In genomic region chr15:29728418-29728817, GRCh38 we compare ENCODE assay signal across 19 cellular contexts.
A peak's percentile ranks its signal among the peaks of the same experiment; 100 is the strongest.
DNase-seq lines count a peak whose midpoint lies in the region; ATAC-seq, FAIRE-seq and TF ChIP-seq lines count a peak whose summit lies in the region.
"Had no signal": no experiment of that assay in that cellular context is flagged by ENCODE, and none has a peak within 500 bp of the region (broad histone marks: within the 10 kb centered on the region; RNA-seq: fewer than 3 reads in every experiment).

No MANE protein-coding gene starts in this region.

- peaks cover 5% of the 10 kb centered on the region for H3K27me3 Mint-ChIP-seq in endothelial cell (ENCODE audit: unreplicated experiment)
- no peaks in the 10 kb centered on the region for H3K27me3 Mint-ChIP-seq in osteocyte (ENCODE audit: unreplicated experiment)
- no peaks in the 10 kb centered on the region; the same call in 1 of the 2 replicates for H3K27me3 Mint-ChIP-seq in HFFc6 (ENCODE audit: insufficient read depth)

- no peaks in the 10 kb centered on the region for H3K27me3 ChIP-seq in right atrium auricular region
- H3K27me3 ChIP-seq in MG63 = no peaks in the 10 kb centered on the region
- H3K27me3 ChIP-seq: BLaER1 treated with 17β-estradiol and CSF1 and Interleukin-3, amounts not matched to agents 10 nM and 100 nM had no signal

- no peak overlapping the region for H3K27ac ChIP-seq in right atrium auricular region
- H3K27ac ChIP-seq: BLaER1 treated with 17β-estradiol and CSF1 and Interleukin-3, amounts not matched to agents 10 nM and 100 nM; GM23248; HL-60 had no signal

- ATAC-seq in Right ventricle myocardium superior (ENCODE audit: poor library complexity) = peak; percentile 52
- ATAC-seq: CD8-positive, alpha-beta T cell; GM12878 had no signal

- no peaks in the 10 kb centered on the region for H3K9me3 Mint-ChIP-seq in endothelial cell (ENCODE audit: unreplicated experiment)
- no peaks in the 10 kb centered on the region for H3K9me3 Mint-ChIP-seq in osteocyte (ENCODE audit: unreplicated experiment)
- H3K9me3 Mint-ChIP-seq in HFFc6 = 0 out of 2 replicates have a peak, but pooled peaks cover under 1% of the 10 kb centered on the region
- H3K9me3 Mint-ChIP-seq: CD8-positive, alpha-beta T cell had no signal

- intact Hi-C loops in Right ventricle myocardium superior (cut with DNase I) = no loop called here

- H3K9me3 ChIP-seq in right atrium auricular region = no peaks in the 10 kb centered on the region
- H3K9me3 ChIP-seq in MG63 = no peaks in the 10 kb centered on the region
- H3K9me3 ChIP-seq: HAP-1 had no signal

- H3K4me3 Mint-ChIP-seq in endothelial cell (ENCODE audit: unreplicated experiment) = peak overlapping the region; percentile 60
- no peak overlapping the region for H3K4me3 Mint-ChIP-seq in osteocyte (ENCODE audit: unreplicated experiment)
- H3K4me3 Mint-ChIP-seq in HFFc6 = no peak overlapping the region
- H3K4me3 Mint-ChIP-seq: B cell; CD8-positive, alpha-beta T cell; IgD-negative memory B cell had no signal

- H3K4me3 ChIP-seq in right atrium auricular region = no peak overlapping the region
- no peak overlapping the region for H3K4me3 ChIP-seq in MG63
- H3K4me3 ChIP-seq: BLaER1 treated with 17β-estradiol and CSF1 and Interleukin-3, amounts not matched to agents 10 nM and 100 nM; GM12878; GM23248; HAP-1 had no signal

- H3K4me1 ChIP-seq in right atrium auricular region = no peaks in the 10 kb centered on the region
- H3K4me1 ChIP-seq: BLaER1 treated with 17β-estradiol and CSF1 and Interleukin-3, amounts not matched to agents 10 nM and 100 nM; HAP-1 had no signal

- peaks cover 88% of the 10 kb centered on the region for H3K36me3 ChIP-seq in right atrium auricular region
- peaks cover 83% of the 10 kb centered on the region for H3K36me3 ChIP-seq in MG63
- H3K36me3 ChIP-seq: BLaER1 treated with 17β-estradiol and CSF1 and Interleukin-3, amounts not matched to agents 10 nM and 100 nM had no signal

- H3K36me3 Mint-ChIP-seq in endothelial cell (ENCODE audit: low read depth, unreplicated experiment) = peaks cover 72% of the 10 kb centered on the region
- peaks cover 59% of the 10 kb centered on the region for H3K36me3 Mint-ChIP-seq in osteocyte (ENCODE audit: unreplicated experiment)
- peaks cover 65% of the 10 kb centered on the region for H3K36me3 Mint-ChIP-seq in HFFc6 (ENCODE audit: low read depth)
- H3K36me3 Mint-ChIP-seq: CD8-positive, alpha-beta T cell had no signal

- FAIRE-seq in GM19239 (lab: Jason Lieb, UNC) = no peak
- FAIRE-seq: GM12878 had no signal

- peaks cover 6% of the 10 kb centered on the region for H3K4me1 Mint-ChIP-seq in endothelial cell (ENCODE audit: unreplicated experiment)
- H3K4me1 Mint-ChIP-seq in osteocyte (ENCODE audit: unreplicated experiment) = peaks cover 13% of the 10 kb centered on the region
- peaks cover 9% of the 10 kb centered on the region for H3K4me1 Mint-ChIP-seq in HFFc6 (ENCODE audit: low read depth)
- H3K4me1 Mint-ChIP-seq: B cell, IgD-negative memory B cell had no signal

- H3K27ac Mint-ChIP-seq in endothelial cell (ENCODE audit: unreplicated experiment) (no peak overlapping the region), osteocyte (ENCODE audit: unreplicated experiment) (peak overlapping the region; percentile 53), HFFc6 (no peak overlapping the region)
- H3K27ac Mint-ChIP-seq: B cell; CD8-positive, alpha-beta T cell had no signal

- no peak for DNase-seq in Right ventricle myocardium superior
- no peak for DNase-seq in right atrium auricular region (ENCODE audit: low spot score)
- DNase-seq in MG63 = peak; percentile 3
- no peak for DNase-seq in endothelial cell (ENCODE audit: low spot score)
- no peak for DNase-seq in osteocyte (ENCODE audit: extremely low spot score, unreplicated experiment)
- DNase-seq in HUDEP-2 (lab: John Stamatoyannopoulos, UW; ENCODE audit: unreplicated experiment in 76 of 76) = no peak
- DNase-seq in GM19239 (ENCODE audit: insufficient read length, low spot score) = no peak
- DNase-seq in HFFc6 = no peak
- DNase-seq: 8988T; Calu3; CD8-positive, alpha-beta T cell; DMS79 treated with DMSO at 0.1 percent for 48 hours; GM23248 had no signal

- TF ChIP-seq CTCF in right atrium auricular region (IDR thresholded peaks at IDR 0.05) (no peak), endothelial cell (IDR thresholded peaks at IDR 0.05; ENCODE audit: unreplicated experiment) (no peak), osteocyte (IDR thresholded peaks at IDR 0.05) (no peak), HFFc6 (IDR thresholded peaks at IDR 0.05) (no peak)
